ENCODE assay signal across 20 cellular contexts in the genomic region with DNA sequence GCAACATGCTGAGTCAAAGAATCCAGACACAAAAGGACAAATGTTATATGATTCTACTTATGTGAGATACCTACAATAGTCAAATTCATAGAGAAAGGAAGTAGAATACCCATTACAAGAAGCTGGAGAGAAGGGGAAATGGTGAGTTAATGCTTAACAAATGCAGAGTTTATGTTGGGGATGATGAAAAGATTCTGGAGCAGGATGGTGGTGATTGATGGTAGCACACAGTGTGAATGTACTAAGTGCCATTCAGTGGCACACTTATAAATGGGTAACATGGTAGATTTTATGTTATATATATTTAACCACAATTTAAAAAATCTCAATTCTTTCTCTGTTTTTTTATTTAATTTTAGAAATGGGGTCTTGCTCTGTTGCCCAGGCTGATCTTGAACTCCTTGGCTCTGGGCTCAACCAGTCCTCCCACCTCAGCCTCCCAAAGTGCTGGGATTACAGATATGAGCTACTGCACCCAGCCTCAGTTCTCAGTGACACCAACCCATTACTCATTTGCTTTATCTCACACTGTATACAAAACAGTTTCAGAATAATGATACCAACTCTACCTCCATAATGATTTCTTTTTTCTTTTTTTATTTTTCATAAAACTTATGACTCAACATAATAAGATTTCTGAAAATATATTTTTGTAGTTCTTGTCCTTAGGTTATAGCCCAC. TPM values are rescaled to one million over a fixed set of nuclear protein-coding genes. Genes with fewer than 3 reads are reported as not detected.
A peak's percentile ranks its signal among the peaks of the same experiment; 100 is the strongest.
DNase-seq lines count a peak whose midpoint lies in the region; ATAC-seq, FAIRE-seq and TF ChIP-seq lines count a peak whose summit lies in the region.
"Had no signal": no experiment of that assay in that cellular context is flagged by ENCODE, and none has a peak within 500 bp of the region (broad histone marks: within the 10 kb centered on the region; RNA-seq: fewer than 3 reads in every experiment).

No MANE protein-coding gene starts in this region.

- TF ChIP-seq CTCF in HFFc6 (IDR thresholded peaks at IDR 0.05) (0 out of 2 replicates have a peak, but pooled peaks have one; percentile 13), H1 (IDR thresholded peaks at IDR 0.05; ENCODE audit: control extremely low read depth in 1 of 3, insufficient read depth in 1 of 3, low read depth in 1 of 3, low read length in 3 of 3) (no peak)

- H3K36me3 Mint-ChIP-seq in activated T-cell treated with anti-CD3 and anti-CD28 coated beads, Interleukin-2, amount 50 U/mL, for 4 hours (ENCODE audit: insufficient read depth): no peaks in the 10 kb centered on the region
- no peaks in the 10 kb centered on the region for H3K36me3 Mint-ChIP-seq in HFFc6 (ENCODE audit: low read depth)
- no peaks in the 10 kb centered on the region for H3K36me3 Mint-ChIP-seq in stimulated activated effector memory CD8-positive, alpha-beta T cell treated with anti-CD3 and anti-CD28 coated beads, Interleukin-12 subunit alpha, Interleukin-12 subunit beta, amount 100 ng/mL, for 72 hours
- H3K36me3 Mint-ChIP-seq: IgD-negative memory B cell had no signal

- no peak overlapping the region for H2BK120ac ChIP-seq in H1 (replicated peaks; ENCODE audit: low read depth, low read length)

- H3K4me2 ChIP-seq in H1 (ENCODE audit: insufficient read depth in 1 of 2, low read depth in 2 of 2, low read length in 2 of 2): no peak overlapping the region

- H3K27ac ChIP-seq in H1 (ENCODE audit: low read depth, low read length): no peak overlapping the region
- H3K27ac ChIP-seq: C4-2B, HL-60 had no signal

- no peaks in the 10 kb centered on the region for H3K9me3 ChIP-seq in H1 (ENCODE audit: insufficient read depth in 2 of 2, low read depth in 1 of 2, low read length in 1 of 2)

- peak; percentile 55 to 65 for ATAC-seq in activated T-cell treated with anti-CD3 and anti-CD28 coated beads, Interleukin-2, amount 50 U/mL, for 4 hours
- ATAC-seq in stimulated activated effector memory CD8-positive, alpha-beta T cell treated with anti-CD3 and anti-CD28 coated beads, Interleukin-12 subunit alpha, Interleukin-12 subunit beta, amount 100 ng/mL, for 72 hours: peak; percentile 73

- H3K79me2 ChIP-seq in H1 (ENCODE audit: control insufficient read depth in 1 of 2, insufficient read depth in 2 of 2, low read length in 2 of 2): no peaks in the 10 kb centered on the region

- H3K27me3 Mint-ChIP-seq in activated T-cell treated with anti-CD3 and anti-CD28 coated beads, Interleukin-2, amount 50 U/mL, for 4 hours (ENCODE audit: low read depth): no peaks in the 10 kb centered on the region
- peaks cover 4% of the 10 kb centered on the region; the same call in 1 of the 2 replicates for H3K27me3 Mint-ChIP-seq in HFFc6 (ENCODE audit: insufficient read depth)

- H2BK12ac ChIP-seq in H1 (ENCODE audit: low read depth, low read length): no peak overlapping the region

- H3K18ac ChIP-seq in H1 (ENCODE audit: extremely low read depth, low read length): no peak overlapping the region

- no peak overlapping the region for H3K9ac ChIP-seq in H1 (replicated peaks in 1 of 4; ENCODE audit: extremely low read depth in 1 of 4, low read depth in 3 of 4, low read length in 3 of 4)

- H3K23ac ChIP-seq in H1 (ENCODE audit: insufficient read length): no peak overlapping the region

- peak overlapping the region; percentile 46 for H3K56ac ChIP-seq in H1 (replicated peaks; ENCODE audit: insufficient read length, low read depth, low read length)

- H3K4me3 Mint-ChIP-seq in activated T-cell treated with anti-CD3 and anti-CD28 coated beads, Interleukin-2, amount 50 U/mL, for 4 hours: no peak overlapping the region
- no peak overlapping the region for H3K4me3 Mint-ChIP-seq in HFFc6
- H3K4me3 Mint-ChIP-seq in stimulated activated effector memory CD8-positive, alpha-beta T cell treated with anti-CD3 and anti-CD28 coated beads, Interleukin-12 subunit alpha, Interleukin-12 subunit beta, amount 100 ng/mL, for 72 hours: no peak overlapping the region
- H3K4me3 Mint-ChIP-seq: IgD-negative memory B cell had no signal

- H2BK5ac ChIP-seq in H1 (ENCODE audit: low read depth, low read length): no peak overlapping the region

- H2AK5ac ChIP-seq in H1 (ENCODE audit: low read depth, low read length): no peak overlapping the region

- H3K23me2 ChIP-seq in H1 (ENCODE audit: low read depth, low read length): no peaks in the 10 kb centered on the region

- no peak overlapping the region for H3K14ac ChIP-seq in H1 (ENCODE audit: insufficient read length)

- H3K36me3 ChIP-seq in H1 (ENCODE audit: control insufficient read depth in 2 of 4, insufficient read depth in 4 of 4, low read length in 3 of 4): no peaks in the 10 kb centered on the region

- no peak for TF ChIP-seq POLR2A in H1 (IDR thresholded peaks at IDR 0.05; ENCODE audit: control extremely low read depth in 1 of 2, low read depth in 2 of 2, low read length in 2 of 2)

- no peak for FAIRE-seq in H1 (lab: Jason Lieb, UNC)
- FAIRE-seq: H54, HTR-8/SVneo had no signal

- H4K8ac ChIP-seq in H1 (ENCODE audit: extremely low read depth, insufficient read depth, low read length): no peak overlapping the region

- H2AFZ ChIP-seq in H1 (ENCODE audit: low read length): no peak overlapping the region

- no peak overlapping the region for H3K4me3 ChIP-seq in H1 (ENCODE audit: extremely low read depth in 1 of 4, insufficient read depth in 2 of 4, low read depth in 3 of 4, low read length in 4 of 4)

- no peak overlapping the region for H4K91ac ChIP-seq in H1 (replicated peaks; ENCODE audit: insufficient read length, low read length)

- no peak overlapping the region for H4K5ac ChIP-seq in H1 (ENCODE audit: insufficient read length, low read depth, low read length)

- DNase-seq in activated T-cell treated with anti-CD3 and anti-CD28 coated beads, Interleukin-2, amount 50 U/mL, for 4 hours: no peak
- DNase-seq in activated T-cell treated with anti-CD3 and anti-CD28 coated beads for 4 hours (no peak), HFFc6 (no peak), H1 (ENCODE audit: low read depth in 1 of 2, low spot score in 2 of 2) (no peak), NCI-H345 treated with DMSO at 0.1 percent for 48 hours (lab: John Stamatoyannopoulos, UW; ENCODE audit: unreplicated experiment) (no peak), 8988T (no peak), AG20443 (ENCODE audit: low spot score) (no peak)
- DNase-seq in stimulated activated effector memory CD8-positive, alpha-beta T cell treated with anti-CD3 and anti-CD28 coated beads, Interleukin-12 subunit alpha, Interleukin-12 subunit beta, amount 100 ng/mL, for 72 hours (ENCODE audit: low spot score in 2 of 2): no peak
- DNase-seq: COR-L47; EL; NCI-H1105 treated with DMSO at 0.1 percent for 48 hours; NCI-H1694 treated with DMSO at 0.1 percent for 48 hours; NCI-H226; NCI-H69; NK-92 treated with Interleukin-12 subunit alpha and Interleukin-12 subunit beta, amount 100 ng/mL, for 24 hours had no signal

- no peak for TF ChIP-seq RAD21 in H1 (IDR thresholded peaks at IDR 0.05 in 1 of 2, conservative IDR thresholded peaks at IDR 0.05 in 1 of 2; ENCODE audit: low read depth in 2 of 2, low read length in 2 of 2)

- CTCF ChIA-PET in H1 (lab: Charles Lee; ENCODE audit: partially characterized antibody): interaction anchor here (1.2 to 1.9 kb wide), 2 partner anchors 9 to 46 kb away, joined by 3 to 5 read pairs; no protein-coding TSS in a partner anchor

- H3K27me3 ChIP-seq in H1 (replicated peaks in 1 of 4; ENCODE audit: control insufficient read depth in 3 of 4, extremely low read depth in 1 of 4, insufficient read depth in 3 of 4, low read length in 3 of 4): no peaks in the 10 kb centered on the region

- POLR2A ChIA-PET in H1 (lab: Charles Lee; ENCODE audit: partially characterized antibody): no interaction called here

- H3K4ac ChIP-seq in H1 (replicated peaks; ENCODE audit: insufficient read length, low read depth, low read length): no peak overlapping the region

- no peak overlapping the region for H2BK15ac ChIP-seq in H1 (ENCODE audit: low read length)

- no peaks in the 10 kb centered on the region for H3K79me1 ChIP-seq in H1 (ENCODE audit: low read depth, low read length)

- H4K20me1 ChIP-seq in H1 (replicated peaks in 1 of 2; ENCODE audit: control insufficient read depth in 1 of 2, insufficient read depth in 2 of 2, low read length in 2 of 2): no peaks in the 10 kb centered on the region

- H3K4me1 ChIP-seq in H1 (replicated peaks in 1 of 4; ENCODE audit: control insufficient read depth in 3 of 4, insufficient read depth in 4 of 4, low read length in 3 of 4): no peaks in the 10 kb centered on the region

- no peaks in the 10 kb centered on the region for H3K4me1 Mint-ChIP-seq in activated T-cell treated with anti-CD3 and anti-CD28 coated beads, Interleukin-2, amount 50 U/mL, for 4 hours (ENCODE audit: low read depth)
- H3K4me1 Mint-ChIP-seq in HFFc6 (ENCODE audit: low read depth): no peaks in the 10 kb centered on the region; the same call in 1 of the 2 replicates
- no peaks in the 10 kb centered on the region for H3K4me1 Mint-ChIP-seq in stimulated activated effector memory CD8-positive, alpha-beta T cell treated with anti-CD3 and anti-CD28 coated beads, Interleukin-12 subunit alpha, Interleukin-12 subunit beta, amount 100 ng/mL, for 72 hours

- no peak overlapping the region for H3K27ac Mint-ChIP-seq in HFFc6
- no peak overlapping the region for H3K27ac Mint-ChIP-seq in stimulated activated effector memory CD8-positive, alpha-beta T cell treated with anti-CD3 and anti-CD28 coated beads, Interleukin-12 subunit alpha, Interleukin-12 subunit beta, amount 100 ng/mL, for 72 hours

- H2BK20ac ChIP-seq in H1 (ENCODE audit: low read length): no peak overlapping the region

- TF ChIP-seq EP300 in H1 (IDR thresholded peaks at IDR 0.05; ENCODE audit: borderline replicate concordance in 1 of 2, low read depth in 2 of 2, low read length in 2 of 2): no peak

- H3K9me3 Mint-ChIP-seq in activated T-cell treated with anti-CD3 and anti-CD28 coated beads, Interleukin-2, amount 50 U/mL, for 4 hours: no peaks in the 10 kb centered on the region
- no peaks in the 10 kb centered on the region for H3K9me3 Mint-ChIP-seq in HFFc6
- no peaks in the 10 kb centered on the region for H3K9me3 Mint-ChIP-seq in stimulated activated effector memory CD8-positive, alpha-beta T cell treated with anti-CD3 and anti-CD28 coated beads, Interleukin-12 subunit alpha, Interleukin-12 subunit beta, amount 100 ng/mL, for 72 hours
- H3K9me3 Mint-ChIP-seq: IgD-negative memory B cell had no signal

RNA-seq across cellular contexts. Expression of a gene that starts 9.6 kb away (rescaled TPM):
- 100 to 1,000 TPM; 108 to 118 (median 111) TPM for total RNA-seq in activated T-cell treated with anti-CD3 and anti-CD28 coated beads, Interleukin-2, amount 50 U/mL, for 4 hours
- total RNA-seq in HFFc6 (2021; fragmentation: NEBNext Ultra II Directional; extraction: Animal tissue kit (Norgen Biotek cat#: 25700)): 10 to 100 TPM; 66.9 to 72.7 (median 69.5) TPM
- 25.5 and 27.5 TPM in 2 replicates for total RNA-seq in H1 (2021; fragmentation: NEBNext Ultra II Directional; extraction: Animal tissue kit (Norgen Biotek cat#: 25700))
- polyA plus RNA-seq in H1 (2011; rRNA removed): 21.9 and 28.8 TPM in 2 replicates
- 13.3 TPM for polyA plus RNA-seq in H1 (2011; cell fraction: cytosol; rRNA removed)
- 67.2 TPM for polyA plus RNA-seq in H1 (2011; cell fraction: nucleus; rRNA removed)
- 22.2 to 30.9 TPM (median 25.1 TPM) in 4 replicates for polyA plus RNA-seq in H1 (2012, experiment 1 of 2)
- 24.7 TPM for polyA plus RNA-seq in H1 (2012, experiment 2 of 2)
- polyA plus RNA-seq in H1 (2013, experiment 1 of 2): 23.9 TPM
- polyA plus RNA-seq in H1 (2013, experiment 2 of 2): 22.6 TPM
- polyA minus RNA-seq in H1 (2011; rRNA and poly(A)+ RNA removed): 20.0 and 30.6 TPM in 2 replicates
- polyA minus RNA-seq in H1 (2011; cell fraction: cytosol; rRNA and poly(A)+ RNA removed): 13.8 TPM
- polyA minus RNA-seq in H1 (2011; cell fraction: nucleus; rRNA and poly(A)+ RNA removed): 29.0 TPM

RNA-seq across cellular contexts. Expression of a gene that starts 34.4 kb away (rescaled TPM):
- total RNA-seq in activated T-cell treated with anti-CD3 and anti-CD28 coated beads, Interleukin-2, amount 50 U/mL, for 4 hours: 100 to 1,000 TPM in 1 of 3 donors, 10 to 100 TPM in 2; 80.0 to 101 (median 95.4) TPM
- total RNA-seq in HFFc6 (2021; fragmentation: NEBNext Ultra II Directional; extraction: Animal tissue kit (Norgen Biotek cat#: 25700)): 10 to 100 TPM; 23.0 to 41.3 (median 38.3) TPM
- 67.5 and 72.2 TPM in 2 replicates for total RNA-seq in H1 (2021; fragmentation: NEBNext Ultra II Directional; extraction: Animal tissue kit (Norgen Biotek cat#: 25700))
- polyA plus RNA-seq in H1 (2011; rRNA removed): 35.3 and 59.2 TPM in 2 replicates
- 35.5 TPM for polyA plus RNA-seq in H1 (2011; cell fraction: cytosol; rRNA removed)
- 111 TPM for polyA plus RNA-seq in H1 (2011; cell fraction: nucleus; rRNA removed)
- 26.3 to 53.9 TPM (median 48.6 TPM) in 4 replicates for polyA plus RNA-seq in H1 (2012, experiment 1 of 2)
- 37.6 TPM for polyA plus RNA-seq in H1 (2012, experiment 2 of 2)
- 74.5 TPM for polyA plus RNA-seq in H1 (2013, experiment 1 of 2)
- 69.1 TPM for polyA plus RNA-seq in H1 (2013, experiment 2 of 2)
- polyA minus RNA-seq in H1 (2011; rRNA and poly(A)+ RNA removed): 17.6 and 30.3 TPM in 2 replicates
- 39.3 TPM for polyA minus RNA-seq in H1 (2011; cell fraction: cytosol; rRNA and poly(A)+ RNA removed)
- 48.9 TPM for polyA minus RNA-seq in H1 (2011; cell fraction: nucleus; rRNA and poly(A)+ RNA removed)

RNA-seq across cellular contexts. Expression of a gene that starts 39.7 kb away (rescaled TPM):
- total RNA-seq in activated T-cell treated with anti-CD3 and anti-CD28 coated beads, Interleukin-2, amount 50 U/mL, for 4 hours: 10 to 100 TPM; 81.7 to 96.5 (median 85.1) TPM
- total RNA-seq in HFFc6 (2021; fragmentation: NEBNext Ultra II Directional; extraction: Animal tissue kit (Norgen Biotek cat#: 25700)): 10 to 100 TPM; 36.5 to 42.6 (median 38.9) TPM
- 36.4 and 37.4 TPM in 2 replicates for total RNA-seq in H1 (2021; fragmentation: NEBNext Ultra II Directional; extraction: Animal tissue kit (Norgen Biotek cat#: 25700))
- 26.7 and 35.0 TPM in 2 replicates for polyA plus RNA-seq in H1 (2011; rRNA removed)
- polyA plus RNA-seq in H1 (2011; cell fraction: cytosol; rRNA removed): 39.6 TPM
- polyA plus RNA-seq in H1 (2011; cell fraction: nucleus; rRNA removed): 67.1 TPM
- polyA plus RNA-seq in H1 (2012, experiment 1 of 2): 19.6 to 41.0 TPM (median 38.0 TPM) in 4 replicates
- 26.3 TPM for polyA plus RNA-seq in H1 (2012, experiment 2 of 2)
- polyA plus RNA-seq in H1 (2013, experiment 1 of 2): 19.6 TPM
- polyA plus RNA-seq in H1 (2013, experiment 2 of 2): 18.0 TPM
- 59.7 and 65.6 TPM in 2 replicates for polyA minus RNA-seq in H1 (2011; rRNA and poly(A)+ RNA removed)
- polyA minus RNA-seq in H1 (2011; cell fraction: cytosol; rRNA and poly(A)+ RNA removed): 28.3 TPM
- polyA minus RNA-seq in H1 (2011; cell fraction: nucleus; rRNA and poly(A)+ RNA removed): 48.7 TPM

RNA-seq across cellular contexts. Expression of a gene that starts 48.3 kb away (rescaled TPM):
- 100 to 1,000 TPM in 2 of 3 donors, 10 to 100 TPM in 1; 95.6 to 122 (median 115) TPM for total RNA-seq in activated T-cell treated with anti-CD3 and anti-CD28 coated beads, Interleukin-2, amount 50 U/mL, for 4 hours
- 10 to 100 TPM; 54.0 to 85.6 (median 61.4) TPM for total RNA-seq in HFFc6 (2021; fragmentation: NEBNext Ultra II Directional; extraction: Animal tissue kit (Norgen Biotek cat#: 25700))
- 37.9 and 40.2 TPM in 2 replicates for total RNA-seq in H1 (2021; fragmentation: NEBNext Ultra II Directional; extraction: Animal tissue kit (Norgen Biotek cat#: 25700))
- 60.3 and 74.8 TPM in 2 replicates for polyA plus RNA-seq in H1 (2011; rRNA removed)
- 61.0 TPM for polyA plus RNA-seq in H1 (2011; cell fraction: cytosol; rRNA removed)
- polyA plus RNA-seq in H1 (2011; cell fraction: nucleus; rRNA removed): 53.6 TPM
- polyA plus RNA-seq in H1 (2012, experiment 1 of 2): 22.2 to 39.2 TPM (median 31.6 TPM) in 4 replicates
- polyA plus RNA-seq in H1 (2012, experiment 2 of 2): 22.1 TPM
- 30.3 TPM for polyA plus RNA-seq in H1 (2013, experiment 1 of 2)
- 31.1 TPM for polyA plus RNA-seq in H1 (2013, experiment 2 of 2)
- polyA minus RNA-seq in H1 (2011; rRNA and poly(A)+ RNA removed): 6.7 and 10.2 TPM in 2 replicates
- 26.4 TPM for polyA minus RNA-seq in H1 (2011; cell fraction: cytosol; rRNA and poly(A)+ RNA removed)
- 27.1 TPM for polyA minus RNA-seq in H1 (2011; cell fraction: nucleus; rRNA and poly(A)+ RNA removed)

RNA-seq across cellular contexts. Expression of a gene that starts 56.7 kb away (rescaled TPM):
- 10 to 100 TPM; 55.8 to 59.7 (median 59.5) TPM for total RNA-seq in activated T-cell treated with anti-CD3 and anti-CD28 coated beads, Interleukin-2, amount 50 U/mL, for 4 hours
- total RNA-seq in HFFc6 (2021; fragmentation: NEBNext Ultra II Directional; extraction: Animal tissue kit (Norgen Biotek cat#: 25700)): 10 to 100 TPM; 51.5 to 66.7 (median 57.3) TPM
- 38.8 and 39.4 TPM in 2 replicates for total RNA-seq in H1 (2021; fragmentation: NEBNext Ultra II Directional; extraction: Animal tissue kit (Norgen Biotek cat#: 25700))
- polyA plus RNA-seq in H1 (2011; rRNA removed): 27.2 and 45.1 TPM in 2 replicates
- 17.7 TPM for polyA plus RNA-seq in H1 (2011; cell fraction: cytosol; rRNA removed)
- 108 TPM for polyA plus RNA-seq in H1 (2011; cell fraction: nucleus; rRNA removed)
- 19.0 to 39.6 TPM (median 33.1 TPM) in 4 replicates for polyA plus RNA-seq in H1 (2012, experiment 1 of 2)
- 28.8 TPM for polyA plus RNA-seq in H1 (2012, experiment 2 of 2)
- 26.5 TPM for polyA plus RNA-seq in H1 (2013, experiment 1 of 2)
- 26.0 TPM for polyA plus RNA-seq in H1 (2013, experiment 2 of 2)
- 26.2 and 30.5 TPM in 2 replicates for polyA minus RNA-seq in H1 (2011; rRNA and poly(A)+ RNA removed)
- polyA minus RNA-seq in H1 (2011; cell fraction: cytosol; rRNA and poly(A)+ RNA removed): 34.0 TPM
- 46.0 TPM for polyA minus RNA-seq in H1 (2011; cell fraction: nucleus; rRNA and poly(A)+ RNA removed)
